ENCODE assay signal across 31 cellular contexts in genomic region chr5:175614223-175614622, GRCh38. TPM values are rescaled to one million over a fixed set of nuclear protein-coding genes. Genes with fewer than 3 reads are reported as not detected.
"Had no signal": no experiment of that assay in that cellular context is flagged by ENCODE, and none has a peak within 500 bp of the region (broad histone marks: within the 10 kb centered on the region; RNA-seq: fewer than 3 reads in every experiment).

No MANE protein-coding gene starts in this region.

- H3K36me3 Mint-ChIP-seq: activated naive CD4-positive, alpha-beta T cell treated with anti-CD3 and anti-CD28 coated beads, Interleukin-2, amount 10 ng/mL, durations not matched to agents 7 days and 5 days; activated naive CD8-positive, alpha-beta T cell treated with anti-CD3 and anti-CD28 coated beads, Interleukin-2, amount 10 ng/mL, durations not matched to agents 7 days and 5 days; natural killer cell treated with Interleukin-12 subunit alpha and Interleukin-12 subunit beta and Interleukin-15 and Interleukin-18, amount 100 ng/mL, for 72 hours had no signal

- H3K4me3 Mint-ChIP-seq: activated CD4-positive, alpha-beta memory T cell treated with anti-CD3 and anti-CD28 coated beads for 36 hours; activated naive CD4-positive, alpha-beta T cell treated with anti-CD3 and anti-CD28 coated beads, Interleukin-2, amount 10 ng/mL, durations not matched to agents 7 days and 5 days; activated naive CD8-positive, alpha-beta T cell treated with anti-CD3 and anti-CD28 coated beads, Interleukin-2, amount 10 ng/mL, durations not matched to agents 7 days and 5 days; natural killer cell treated with Interleukin-12 subunit alpha and Interleukin-12 subunit beta and Interleukin-15 and Interleukin-18, amount 100 ng/mL, for 72 hours; T-helper 17 cell had no signal

- H3K27me3 ChIP-seq: gastrocnemius medialis, hepatocyte, ovary, spleen, upper lobe of left lung had no signal

- H3K4me3 ChIP-seq: gastrocnemius medialis, hepatocyte, left ventricle myocardium inferior, lung, mucosa of descending colon, ovary, psoas muscle, spleen, thoracic aorta, upper lobe of left lung had no signal

- DNase-seq: activated CD4-positive, alpha-beta memory T cell treated with anti-CD3 and anti-CD28 coated beads for 36 hours; activated CD4-positive, alpha-beta T cell treated with anti-CD3 and anti-CD28 coated beads for 48 hours; activated CD8-positive, alpha-beta memory T cell treated with anti-CD3 and anti-CD28 coated beads, Interleukin-2, amount 50 U/mL, for 4 hours; activated gamma-delta T cell; activated naive CD4-positive, alpha-beta T cell treated with anti-CD3 and anti-CD28 coated beads, Interleukin-2, amount 10 ng/mL, durations not matched to agents 7 days and 5 days; activated naive CD8-positive, alpha-beta T cell treated with anti-CD3 and anti-CD28 coated beads, Interleukin-2, amount 10 ng/mL, durations not matched to agents 7 days and 5 days; activated T-cell treated with anti-CD3 and anti-CD28 coated beads, Interleukin-2, amount 50 U/mL, for 1 hour; central memory CD4-positive, alpha-beta T cell; dermis blood vessel endothelial cell; effector CD8-positive, alpha-beta T cell; gastrocnemius medialis; glutamatergic neuron; islet precursor cell; left ventricle myocardium inferior; mesendoderm; mucosa of descending colon; ovary; psoas muscle; spleen; stimulated activated naive CD4-positive, alpha-beta T cell treated with Interleukin-2 at 50 U/mL for 16 hours; T-helper 17 cell; T1000; upper lobe of left lung; WERI-Rb-1 had no signal

- ATAC-seq: activated CD4-positive, CD25-positive, alpha-beta regulatory T cell treated with anti-CD3 and anti-CD28 coated beads, Interleukin-2, amount 50 U/mL, for 24 hours; gastrocnemius medialis; mucosa of descending colon; natural killer cell treated with Interleukin-12 subunit alpha and Interleukin-12 subunit beta and Interleukin-15 and Interleukin-18, amount 100 ng/mL, for 72 hours; psoas muscle; T-helper 17 cell had no signal

- H3K9me3 Mint-ChIP-seq: natural killer cell treated with Interleukin-12 subunit alpha and Interleukin-12 subunit beta and Interleukin-15 and Interleukin-18, amount 100 ng/mL, for 72 hours had no signal

- H3K27ac ChIP-seq: epithelial cell of prostate, gastrocnemius medialis, left ventricle myocardium inferior, ovary, psoas muscle, spleen, thoracic aorta, upper lobe of left lung, WERI-Rb-1 had no signal

- H3K79me2 ChIP-seq: hepatocyte had no signal

- H3K4me1 ChIP-seq: gastrocnemius medialis, psoas muscle, upper lobe of left lung had no signal

- H3K27ac Mint-ChIP-seq: activated CD4-positive, alpha-beta memory T cell treated with anti-CD3 and anti-CD28 coated beads for 36 hours; activated naive CD4-positive, alpha-beta T cell treated with anti-CD3 and anti-CD28 coated beads, Interleukin-2, amount 10 ng/mL, durations not matched to agents 7 days and 5 days; activated naive CD8-positive, alpha-beta T cell treated with anti-CD3 and anti-CD28 coated beads, Interleukin-2, amount 10 ng/mL, durations not matched to agents 7 days and 5 days; natural killer cell treated with Interleukin-12 subunit alpha and Interleukin-12 subunit beta and Interleukin-15 and Interleukin-18, amount 100 ng/mL, for 72 hours; T-helper 17 cell had no signal

- H3K36me3 ChIP-seq: gastrocnemius medialis, left ventricle myocardium inferior, ovary, spleen, thoracic aorta, upper lobe of left lung, WERI-Rb-1 had no signal

- H2AFZ ChIP-seq: hepatocyte had no signal

- H3K9me3 ChIP-seq: gastrocnemius medialis, left ventricle myocardium inferior, mucosa of descending colon, ovary, psoas muscle, spleen, thoracic aorta, upper lobe of left lung had no signal

- H3K4me2 ChIP-seq: hepatocyte had no signal

RNA-seq across cellular contexts. Expression of gene HRH2, which starts 43.6 kb away (rescaled TPM):
- total RNA-seq: dermis blood vessel endothelial cell, myocyte had no signal
